Comparison of ENCODE assay signal across 1 cellular context in genomic region chr17:63600569-63601438, GRCh38.
TF ChIP-seq lines count a peak whose summit lies in the region.

TSS of gene TACO1 (plus strand) at chr17:63600895. CDS start at chr17:63601084, 189 bp downstream.

TF ChIP-seq in WTC11, 78 proteins besides CTCF, POLR2A, EP300 and RAD21 (continued from another document):
- TF ChIP-seq PRDM15 (CRISPR knock-in tag; IDR thresholded peaks at IDR 0.05) (no peak), ZNF281 (CRISPR knock-in tag; IDR thresholded peaks at IDR 0.05) (no peak), HMGA2 (CRISPR knock-in tag; IDR thresholded peaks at IDR 0.05) (no peak), ZNF121 (CRISPR knock-in tag; IDR thresholded peaks at IDR 0.05) (no peak), ZBTB21 (CRISPR knock-in tag; IDR thresholded peaks at IDR 0.05; ENCODE audit: borderline replicate concordance) (no peak), OVOL2 (CRISPR knock-in tag; IDR thresholded peaks at IDR 0.05; ENCODE audit: borderline replicate concordance) (0 out of 2 replicates have a peak, but pooled peaks have one; percentile 26), CREM (CRISPR knock-in tag; IDR thresholded peaks at IDR 0.05) (peak; percentile 72; the same call in 1 of the 2 replicates), MAX (CRISPR knock-in tag; IDR thresholded peaks at IDR 0.05) (peak; percentile 70), SMAD3 (CRISPR knock-in tag; IDR thresholded peaks at IDR 0.05; ENCODE audit: borderline replicate concordance) (peak; percentile 31; the same call in 1 of the 2 replicates), IRF2 (CRISPR knock-in tag; IDR thresholded peaks at IDR 0.05; ENCODE audit: borderline replicate concordance, low read depth) (no peak), GABPB1 (CRISPR knock-in tag; IDR thresholded peaks at IDR 0.05) (peak; percentile 96), NFATC4 (CRISPR knock-in tag; IDR thresholded peaks at IDR 0.05) (0 out of 2 replicates have a peak, but pooled peaks have one; percentile 17), TEAD1 (CRISPR knock-in tag; IDR thresholded peaks at IDR 0.05) (peak; percentile 82), ZNF671 (CRISPR knock-in tag; IDR thresholded peaks at IDR 0.05) (no peak), PREB (CRISPR knock-in tag; IDR thresholded peaks at IDR 0.05; ENCODE audit: borderline replicate concordance) (no peak), ZBTB43 (CRISPR knock-in tag; IDR thresholded peaks at IDR 0.05) (no peak), ARID4B (CRISPR knock-in tag; IDR thresholded peaks at IDR 0.05; ENCODE audit: borderline replicate concordance) (peak; percentile 64; the same call in 1 of the 2 replicates), NR2C2 (CRISPR knock-in tag; IDR thresholded peaks at IDR 0.05) (peak; percentile 45; the same call in 1 of the 2 replicates), HMGXB4 (CRISPR knock-in tag; IDR thresholded peaks at IDR 0.05) (0 out of 2 replicates have a peak, but pooled peaks have one; percentile 24), USF2 (CRISPR knock-in tag; IDR thresholded peaks at IDR 0.05) (no peak), ZNF423 (CRISPR knock-in tag; IDR thresholded peaks at IDR 0.05) (0 out of 2 replicates have a peak, but pooled peaks have one; percentile 14), USF1 (CRISPR knock-in tag; IDR thresholded peaks at IDR 0.05) (0 out of 2 replicates have a peak, but pooled peaks have one; percentile 15), IRF1 (CRISPR knock-in tag; IDR thresholded peaks at IDR 0.05) (0 out of 2 replicates have a peak, but pooled peaks have one; percentile 46), ETV6 (CRISPR knock-in tag; IDR thresholded peaks at IDR 0.05) (peak; percentile 79; the same call in 1 of the 2 replicates), CREB1 (CRISPR knock-in tag; IDR thresholded peaks at IDR 0.05) (0 out of 2 replicates have a peak, but pooled peaks have one; percentile 51), ATF2 (CRISPR knock-in tag; IDR thresholded peaks at IDR 0.05; ENCODE audit: borderline replicate concordance, low read depth) (no peak), PRRX2 (CRISPR knock-in tag; IDR thresholded peaks at IDR 0.05) (no peak), FOXP1 (CRISPR knock-in tag; IDR thresholded peaks at IDR 0.05; ENCODE audit: borderline replicate concordance) (peak; percentile 79; the same call in 1 of the 2 replicates), RORB (CRISPR knock-in tag; IDR thresholded peaks at IDR 0.05) (no peak), NFYB (CRISPR knock-in tag; conservative IDR thresholded peaks at IDR 0.05; ENCODE audit: low read depth) (no peak), E2F1 (CRISPR knock-in tag; IDR thresholded peaks at IDR 0.05) (peak; percentile 64; the same call in 1 of the 2 replicates)
TF ChIP-seq in WTC11: peak in this region for 23.
